ENCODE assay signal across 21 cellular contexts in genomic region chr1:182087304-182087703, GRCh38. TPM values are rescaled to one million over a fixed set of nuclear protein-coding genes. Genes with fewer than 3 reads are reported as not detected.
DNase-seq lines count a peak whose midpoint lies in the region; ATAC-seq, FAIRE-seq and TF ChIP-seq lines count a peak whose summit lies in the region.
"Had no signal": no experiment of that assay in that cellular context is flagged by ENCODE, and none has a peak within 500 bp of the region (broad histone marks: within the 10 kb centered on the region; RNA-seq: fewer than 3 reads in every experiment).

No MANE protein-coding gene starts in this region.

- ATAC-seq in activated CD4-positive, alpha-beta T cell treated with anti-CD3 and anti-CD28 coated beads for 36 hours = peak; percentile 21
- ATAC-seq in HG02763 (IDR thresholded peaks at IDR 0.05; ENCODE audit: unreplicated experiment) = no peak
- no peak for ATAC-seq in gastroesophageal sphincter
- ATAC-seq: activated CD4-positive, CD25-positive, alpha-beta regulatory T cell treated with anti-CD3 and anti-CD28 coated beads, Interleukin-2, amount 50 U/mL, for 24 hours; HepG2; left cardiac atrium; right cardiac atrium had no signal

- no peaks in the 10 kb centered on the region for H4K20me1 ChIP-seq in keratinocyte (ENCODE audit: control insufficient read depth, extremely low read depth, insufficient read depth, low read length)

- DNase-seq in activated CD4-positive, alpha-beta T cell treated with anti-CD3 and anti-CD28 coated beads for 36 hours = no peak
- no peak for DNase-seq in activated CD4-positive, alpha-beta T cell treated with anti-CD3 and anti-CD28 coated beads for 1 hour
- peak; percentile 20 for DNase-seq in activated CD4-positive, alpha-beta memory T cell treated with anti-CD3 and anti-CD28 coated beads for 36 hours
- DNase-seq in keratinocyte (ENCODE audit: low read depth, low spot score) (no peak), endothelial cell (ENCODE audit: low spot score) (no peak)
- DNase-seq: colonic mucosa; left cardiac atrium; NCI-H1048; NCI-H69; stimulated activated CD4-positive, alpha-beta T cell treated with anti-CD3 and anti-CD28 coated beads, Interleukin-1b, Interleukin-23, amount 100 ng/mL, for 48 hours; testis had no signal

- TF ChIP-seq POLR2A in gastroesophageal sphincter (IDR thresholded peaks at IDR 0.05) = no peak

- H3K27ac ChIP-seq in KOPT-K1 (ENCODE audit: low read depth, low read length, poor library complexity, severe bottlenecking) (peak overlapping the region; percentile 66), keratinocyte (ENCODE audit: control insufficient read depth, insufficient read depth, low read length) (peak overlapping the region; percentile 55), gastroesophageal sphincter (no peak overlapping the region)
- H3K27ac ChIP-seq: 22Rv1, colonic mucosa, testis had no signal

- H3K27me3 ChIP-seq in keratinocyte (ENCODE audit: control insufficient read depth, extremely low read depth, insufficient read depth, low read length) (no peaks in the 10 kb centered on the region), gastroesophageal sphincter (no peaks in the 10 kb centered on the region)
- H3K27me3 ChIP-seq: colonic mucosa, testis had no signal

- H3K36me3 ChIP-seq in KOPT-K1 (ENCODE audit: insufficient read depth, low read length) (no peaks in the 10 kb centered on the region), keratinocyte (ENCODE audit: control insufficient read depth in 2 of 2, extremely low read depth in 1 of 2, insufficient read depth in 2 of 2, low read length in 2 of 2) (no peaks in the 10 kb centered on the region), gastroesophageal sphincter (no peaks in the 10 kb centered on the region)
- H3K36me3 ChIP-seq: colonic mucosa, HAP-1 had no signal

- H3K9me3 Mint-ChIP-seq in activated CD4-positive, alpha-beta T cell treated with anti-CD3 and anti-CD28 coated beads for 36 hours (ENCODE audit: low read depth) = no peaks in the 10 kb centered on the region
- no peaks in the 10 kb centered on the region for H3K9me3 Mint-ChIP-seq in activated CD4-positive, alpha-beta memory T cell treated with anti-CD3 and anti-CD28 coated beads for 36 hours
- no peaks in the 10 kb centered on the region for H3K9me3 Mint-ChIP-seq in endothelial cell (ENCODE audit: unreplicated experiment)

- no peak for FAIRE-seq in keratinocyte (lab: Jason Lieb, UNC)
- FAIRE-seq: HepG2, RCC 7860 had no signal

- CTCF ChIA-PET in activated CD4-positive, alpha-beta T cell treated with anti-CD3 and anti-CD28 coated beads for 36 hours (lab: Charles Lee) = interaction anchor here (0.7 to 5.4 kb wide), 9 partner anchors 14 to 603 kb away, joined by 3 to 75 read pairs (median 3); no protein-coding TSS in a partner anchor
- CTCF ChIA-PET in activated CD4-positive, alpha-beta memory T cell treated with anti-CD3 and anti-CD28 coated beads for 36 hours (lab: Charles Lee) = interaction anchor here (0.6 to 4.8 kb wide), 9 partner anchors 10 to 697 kb away, joined by 3 to 67 read pairs (median 4); partner anchors contain the start of gene GLUL

- no CpG with 5 or more reads among the region's 2 CpGs for WGBS in gastroesophageal sphincter (ENCODE audit: low coverage in 1 of 2), 2 donors

- H3K9me1 ChIP-seq in keratinocyte (ENCODE audit: control insufficient read depth, extremely low read depth, insufficient read depth, low read length) = peaks cover 3% of the 10 kb centered on the region

- intact Hi-C loops in activated CD4-positive, alpha-beta T cell treated with anti-CD3 and anti-CD28 coated beads for 36 hours (cut with DNase I, micrococcal nuclease) = loop anchor here in 1 of 2 experiments (5.0 to 10.0 kb wide), 2 partner anchors 613 to 695 kb away; no protein-coding TSS in a partner anchor
- intact Hi-C loops in activated CD4-positive, alpha-beta memory T cell treated with anti-CD3 and anti-CD28 coated beads for 36 hours (cut with micrococcal nuclease) = loop anchor here (5.0 kb wide), 2 partner anchors 510 to 690 kb away; no protein-coding TSS in a partner anchor

- no peak overlapping the region for H2AFZ ChIP-seq in keratinocyte (ENCODE audit: control insufficient read depth, low read length)

- H3K36me3 Mint-ChIP-seq in activated CD4-positive, alpha-beta T cell treated with anti-CD3 and anti-CD28 coated beads for 36 hours (ENCODE audit: low read depth) = no peaks in the 10 kb centered on the region
- no peaks in the 10 kb centered on the region for H3K36me3 Mint-ChIP-seq in activated CD4-positive, alpha-beta memory T cell treated with anti-CD3 and anti-CD28 coated beads for 36 hours
- no peaks in the 10 kb centered on the region for H3K36me3 Mint-ChIP-seq in endothelial cell (ENCODE audit: low read depth, unreplicated experiment)

- POLR2A ChIA-PET in activated CD4-positive, alpha-beta T cell treated with anti-CD3 and anti-CD28 coated beads for 36 hours (lab: Charles Lee) = no interaction called here
- POLR2A ChIA-PET in activated CD4-positive, alpha-beta memory T cell treated with anti-CD3 and anti-CD28 coated beads for 36 hours (lab: Charles Lee) = no interaction called here

- TF ChIP-seq CTCF in keratinocyte (optimal IDR thresholded peaks at IDR 0.05 in 1 of 3, IDR thresholded peaks at IDR 0.05 in 1 of 3, conservative IDR thresholded peaks at IDR 0.05 in 1 of 3; ENCODE audit: extremely low read depth in 1 of 3, insufficient read depth in 2 of 3, low read length in 3 of 3) (no peak), gastroesophageal sphincter (IDR thresholded peaks at IDR 0.05) (no peak), endothelial cell (IDR thresholded peaks at IDR 0.05; ENCODE audit: unreplicated experiment) (no peak)

- dilution Hi-C loops in keratinocyte (cut with MboI; ENCODE audit: extremely low pct_ligation_motif_present, low sequenced_read_pairs) = loop anchor here (25.0 kb wide), 1 partner anchor 500 kb away; the partner anchor contains the start of gene RNASEL

- H3K9ac ChIP-seq in keratinocyte (ENCODE audit: control insufficient read depth, extremely low read depth, insufficient read depth, low read length) = no peak overlapping the region

- TF ChIP-seq EP300 in gastroesophageal sphincter (IDR thresholded peaks at IDR 0.05) = no peak

- H3K4me1 Mint-ChIP-seq in activated CD4-positive, alpha-beta T cell treated with anti-CD3 and anti-CD28 coated beads for 36 hours = peaks cover 38% of the 10 kb centered on the region
- H3K4me1 Mint-ChIP-seq in activated CD4-positive, alpha-beta memory T cell treated with anti-CD3 and anti-CD28 coated beads for 36 hours (ENCODE audit: low read depth) = peaks cover 42% of the 10 kb centered on the region
- peaks cover 13% of the 10 kb centered on the region for H3K4me1 Mint-ChIP-seq in endothelial cell (ENCODE audit: unreplicated experiment)

- H3K27me3 Mint-ChIP-seq in activated CD4-positive, alpha-beta T cell treated with anti-CD3 and anti-CD28 coated beads for 36 hours = no peaks in the 10 kb centered on the region
- H3K27me3 Mint-ChIP-seq in activated CD4-positive, alpha-beta memory T cell treated with anti-CD3 and anti-CD28 coated beads for 36 hours = no peaks in the 10 kb centered on the region
- peaks cover 4% of the 10 kb centered on the region for H3K27me3 Mint-ChIP-seq in endothelial cell (ENCODE audit: unreplicated experiment)

- H3K4me3 ChIP-seq in keratinocyte (ENCODE audit: control insufficient read depth in 2 of 3, extremely low read depth in 1 of 3, insufficient read depth in 2 of 3, low read depth in 1 of 3, low read length in 3 of 3) (no peak overlapping the region), gastroesophageal sphincter (no peak overlapping the region)
- H3K4me3 ChIP-seq: colonic mucosa, HAP-1, testis had no signal

- H3K79me2 ChIP-seq in keratinocyte (ENCODE audit: control insufficient read depth, insufficient read depth, low read length) = no peaks in the 10 kb centered on the region

- peak overlapping the region; percentile 51 for H3K27ac Mint-ChIP-seq in activated CD4-positive, alpha-beta T cell treated with anti-CD3 and anti-CD28 coated beads for 36 hours
- H3K27ac Mint-ChIP-seq in activated CD4-positive, alpha-beta memory T cell treated with anti-CD3 and anti-CD28 coated beads for 36 hours = no peak overlapping the region
- no peak overlapping the region for H3K27ac Mint-ChIP-seq in endothelial cell (ENCODE audit: unreplicated experiment)

- H3K4me3 Mint-ChIP-seq in activated CD4-positive, alpha-beta T cell treated with anti-CD3 and anti-CD28 coated beads for 36 hours = no peak overlapping the region
- no peak overlapping the region for H3K4me3 Mint-ChIP-seq in activated CD4-positive, alpha-beta memory T cell treated with anti-CD3 and anti-CD28 coated beads for 36 hours
- H3K4me3 Mint-ChIP-seq in endothelial cell (ENCODE audit: unreplicated experiment) = no peak overlapping the region

- H3K4me1 ChIP-seq in keratinocyte (ENCODE audit: control insufficient read depth, extremely low read depth, insufficient read depth, low read length) = peaks cover 24% of the 10 kb centered on the region
- H3K4me1 ChIP-seq in gastroesophageal sphincter = peaks cover 0 to 15% (median 0%) of the 10 kb centered on the region in 3 donors
- H3K4me1 ChIP-seq: colonic mucosa, HAP-1 had no signal

- H3K9me3 ChIP-seq in KOPT-K1 (ENCODE audit: insufficient read depth, low read length, poor library complexity, severe bottlenecking) (no peaks in the 10 kb centered on the region), keratinocyte (ENCODE audit: control insufficient read depth, low read depth, low read length) (no peaks in the 10 kb centered on the region), gastroesophageal sphincter (no peaks in the 10 kb centered on the region)
- H3K9me3 ChIP-seq: colonic mucosa, HAP-1, testis had no signal

- no peak overlapping the region for H3K4me2 ChIP-seq in keratinocyte (ENCODE audit: control insufficient read depth, extremely low read depth, insufficient read depth, low read depth, low read length)

RNA-seq across cellular contexts. Expression of gene ZNF648, which starts 25.8 kb away (rescaled TPM):
- total RNA-seq in activated CD4-positive, alpha-beta T cell treated with anti-CD3 and anti-CD28 coated beads for 36 hours = not detected
- total RNA-seq in activated CD4-positive, alpha-beta memory T cell treated with anti-CD3 and anti-CD28 coated beads for 36 hours = not detected
- not detected in 3 replicates for polyA plus RNA-seq in keratinocyte
- not detected for polyA plus RNA-seq in keratinocyte (2011; ENCODE audit: low read depth)
- polyA plus RNA-seq in keratinocyte (2011; cell fraction: cytosol; rRNA removed) = not detected in 2 replicates
- not detected in 2 replicates for polyA plus RNA-seq in keratinocyte (2011; cell fraction: nucleus; rRNA removed)
- polyA plus RNA-seq in keratinocyte (2012; ENCODE audit: low replicate concordance) = not detected in 2 replicates
- polyA minus RNA-seq in keratinocyte = not detected in 3 replicates
- not detected for polyA minus RNA-seq in keratinocyte (2011; cell fraction: cytosol; rRNA and poly(A)+ RNA removed)
- polyA minus RNA-seq in keratinocyte (2011; cell fraction: nucleus; rRNA and poly(A)+ RNA removed) = not detected in 2 replicates
- total RNA-seq in gastroesophageal sphincter = not detected
- not detected for total RNA-seq in endothelial cell (ENCODE audit: unreplicated experiment)
- total RNA-seq: fibroblast of lung, left cardiac atrium, right cardiac atrium had no signal
- polyA plus RNA-seq: fibroblast of lung, right cardiac atrium had no signal

Comparison
In these comparisons a context has a peak if more than half of its experiments do, and no peak if none do; other contexts are left out.
1. H3K27ac ChIP-seq: peak in KOPT-K1 (single experiment) and keratinocyte (single experiment); none in gastroesophageal sphincter (0 of 4).